12 cellular contexts compared by ENCODE assay signal in the genomic region with DNA sequence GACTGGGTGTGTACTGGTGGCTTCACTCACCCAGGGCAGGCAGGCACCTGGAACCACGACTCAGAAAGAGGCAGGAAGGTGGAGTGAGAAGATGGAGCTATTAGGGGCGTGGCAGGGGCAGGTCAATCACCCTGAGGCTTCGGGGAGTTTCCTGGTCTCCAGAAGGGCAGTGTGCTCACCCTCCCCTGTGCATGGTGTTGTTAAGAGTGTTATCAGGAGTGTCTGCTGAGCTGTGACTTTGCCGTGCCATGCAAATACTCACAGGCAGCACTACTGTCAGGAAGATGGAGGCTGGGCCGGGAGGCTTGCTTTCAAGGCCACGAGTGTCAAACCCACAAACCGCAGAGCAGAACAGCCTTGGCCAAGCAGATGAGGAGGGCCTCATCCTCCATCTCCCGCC. TPM values are rescaled to one million over a fixed set of nuclear protein-coding genes. Genes with fewer than 3 reads are reported as not detected.
DNase-seq lines count a peak whose midpoint lies in the region; ATAC-seq, FAIRE-seq and TF ChIP-seq lines count a peak whose summit lies in the region.
"Not testable (repeated sequence)": the region's sequence is repeated elsewhere in the genome, so short reads cannot be mapped to it uniquely, and the experiment has no call there.
"Had no signal": no experiment of that assay in that cellular context is flagged by ENCODE, and none has a peak within 500 bp of the region (broad histone marks: within the 10 kb centered on the region; RNA-seq: fewer than 3 reads in every experiment).

No MANE protein-coding gene starts in this region.

- SMC1A ChIA-PET in GM12878 (lab: Charles Lee; ENCODE audit: uncharacterized antibody, unreplicated experiment), result not testable (repeated sequence)

- not testable (repeated sequence) for H3K9ac ChIP-seq in PC-3 (ENCODE audit: low read length); GM12878 (ENCODE audit: control insufficient read depth, insufficient read depth, low read length)

- not testable (repeated sequence) for H3K9me3 ChIP-seq in PC-3 (ENCODE audit: low read length); GM12878 (replicated peaks; ENCODE audit: control insufficient read depth, insufficient read depth, low read length)

- not testable (repeated sequence) for BruUV-seq in PC-3 (replicated peaks; lab: Mats Ljungman, UMichigan); GM12878 (replicated peaks; lab: Mats Ljungman, UMichigan)

- H3K4me1 Mint-ChIP-seq in naive B cell, result not testable (repeated sequence)

- not testable (repeated sequence) for H3K36me3 ChIP-seq in PC-3 (ENCODE audit: low read depth, low read length); GM12878 (ENCODE audit: control insufficient read depth in 2 of 2, insufficient read depth in 2 of 2, low read length in 1 of 2)

- H2AFZ ChIP-seq in PC-3 (ENCODE audit: low read length); GM12878 (ENCODE audit: control insufficient read depth, low read depth, low read length): not testable (repeated sequence)

- H3K79me2 ChIP-seq in PC-3 (ENCODE audit: low read length); GM12878 (ENCODE audit: control insufficient read depth, insufficient read depth, low read length): not testable (repeated sequence)

- in situ Hi-C loops in GM12878 (cut with MboI), result not testable (repeated sequence)

- not testable (repeated sequence) for H3F3A ChIP-seq in PC-3 (ENCODE audit: low read length, unreplicated experiment)

- CTCF ChIA-PET in PC-3 (lab: Charles Lee); GM12878 (lab: Yijun Ruan, JAX): not testable (repeated sequence)

- not testable (repeated sequence) for H3K4me1 ChIP-seq in PC-3 (ENCODE audit: insufficient read depth, low read length); GM12878 (ENCODE audit: control insufficient read depth, insufficient read depth, low read length)

- H3K27ac Mint-ChIP-seq in naive B cell, result not testable (repeated sequence)

- RAD21 ChIA-PET in GM12878 (lab: Charles Lee; ENCODE audit: unreplicated experiment), result not testable (repeated sequence)

- not testable (repeated sequence) for TF ChIP-seq EP300 in GM12878 (IDR thresholded peaks at IDR 0.05; ENCODE audit: borderline replicate concordance in 1 of 2, control insufficient read depth in 1 of 2, low read depth in 2 of 2, low read length in 2 of 2)

- ATAC-seq in GM21619 (IDR thresholded peaks at IDR 0.05; ENCODE audit: unreplicated experiment), result peak; percentile 50
- peak; percentile 49 for ATAC-seq in PC-3
- ATAC-seq in GM12878, result peak; percentile 88
- peak; percentile 62 for ATAC-seq in esophagus mucosa
- peak; percentile 26 to 50 for ATAC-seq in naive B cell (ENCODE audit: low read depth in 2 of 2)

- not testable (repeated sequence) for TF ChIP-seq CTCF in PC-3 (conservative IDR thresholded peaks at IDR 0.05; ENCODE audit: low read depth, low read length); GM12878 (IDR thresholded peaks at IDR 0.05 in 2 of 3, conservative IDR thresholded peaks at IDR 0.05 in 1 of 3; ENCODE audit: control insufficient read depth in 2 of 3, extremely low read depth in 1 of 3, insufficient read depth in 1 of 3, low read depth in 3 of 3, low read length in 3 of 3)

- not testable (repeated sequence) for H3K27me3 Mint-ChIP-seq in naive B cell

- not testable (repeated sequence) for H3K4me3 ChIP-seq in PC-3 (ENCODE audit: low read length); GM12878

- H3K4me3 Mint-ChIP-seq in naive B cell, result not testable (repeated sequence)

- H3K27ac ChIP-seq in PC-3 (ENCODE audit: low read length); GM12878 (ENCODE audit: control insufficient read depth, insufficient read depth): not testable (repeated sequence)

- not testable (repeated sequence) for H3K4me2 ChIP-seq in PC-3 (ENCODE audit: low read length); GM12878 (ENCODE audit: control insufficient read depth, insufficient read depth)

- POLR2A ChIA-PET in PC-3 (lab: Charles Lee; ENCODE audit: unreplicated experiment); GM12878 (lab: Charles Lee): not testable (repeated sequence)

- FAIRE-seq in GM12891 (lab: Jason Lieb, UNC), result peak; percentile 95
- FAIRE-seq in GM12878 (lab: Jason Lieb, UNC), result not testable (repeated sequence)

- not testable (repeated sequence) for H3K27me3 ChIP-seq in PC-3 (ENCODE audit: low read length); GM12878 (replicated peaks in 1 of 2; ENCODE audit: control insufficient read depth in 2 of 2, insufficient read depth in 2 of 2, low read length in 1 of 2)

- H3K36me3 Mint-ChIP-seq in naive B cell, result not testable (repeated sequence)

- no CpG with 5 or more reads among the region's 8 CpGs for WGBS in GM12878 (ENCODE audit: insufficient coverage, insufficient replicate concordance, low lambda C conversion rate, missing lambda C conversion rate)

- not testable (repeated sequence) for DNase-seq in GM12891 (ENCODE audit: insufficient read length, low spot score); PC-3; GM12878 (ENCODE audit: low read depth, low spot score); naive B cell

- H3K9me2 ChIP-seq in PC-3 (replicated peaks; ENCODE audit: low read length), result not testable (repeated sequence)

- not testable (repeated sequence) for H4K20me1 ChIP-seq in PC-3 (ENCODE audit: low read length); GM12878 (ENCODE audit: control insufficient read depth, insufficient read depth)

- TF ChIP-seq RAD21 in GM12878 (IDR thresholded peaks at IDR 0.05; ENCODE audit: insufficient read depth, low read depth, low read length), result not testable (repeated sequence)

- intact Hi-C loops in PC-3 (cut with micrococcal nuclease); GM12878 (cut with micrococcal nuclease; ENCODE audit: unreplicated experiment): not testable (repeated sequence)

- TF ChIP-seq POLR2A in GM12891 (IDR thresholded peaks at IDR 0.05; ENCODE audit: low read depth, low read length); GM12878 (IDR thresholded peaks at IDR 0.05; ENCODE audit: low read depth, low read length): not testable (repeated sequence)

- not testable (repeated sequence) for H3K9me3 Mint-ChIP-seq in naive B cell

RNA-seq across cellular contexts. Expression of gene ICOSLG, which starts 22.3 kb away (rescaled TPM):
- polyA plus RNA-seq in GM12891 (2012; ENCODE audit: low read depth, missing spikeins), result 14.7 TPM
- 11.6 and 14.8 TPM in 2 replicates for total RNA-seq in PC-3 (2014; rRNA removed)
- 61.3 and 69.5 TPM in 2 replicates for total RNA-seq in GM12878 (2013; cell fraction: nucleolus; rRNA removed)
- 5.6 and 6.3 TPM in 2 replicates for total RNA-seq in GM12878 (2014; rRNA removed)
- total RNA-seq in GM12878 (2014; rRNA removed; fragmentation: Illumina TruSeq; extraction: Trizol), result 3.5 and 3.8 TPM in 2 replicates
- 15.1 and 16.4 TPM in 2 replicates for total RNA-seq in GM12878 (2021)
- 8.4 TPM for polyA plus RNA-seq in GM12878 (2011; ENCODE audit: low read depth)
- polyA plus RNA-seq in GM12878 (2011; rRNA removed), result 6.6 and 16.3 TPM in 2 replicates
- 11.5 and 12.4 TPM in 2 replicates for polyA plus RNA-seq in GM12878 (2011; cell fraction: cytosol; rRNA removed)
- polyA plus RNA-seq in GM12878 (2011; cell fraction: nucleus; rRNA removed), result 38.7 and 45.9 TPM in 2 replicates
- 14.8 and 16.7 TPM in 2 replicates for polyA plus RNA-seq in GM12878 (2012)
- polyA plus RNA-seq in GM12878 (2014; fragmentation: Illumina TruSeq; extraction: Trizol), result 5.1 and 13.9 TPM in 2 replicates
- polyA plus RNA-seq in GM12878 (2014; fragmentation: Nextera tagmentation; extraction: Ambion mirVana), result 1 to 10 TPM in 1 of 2 experiments, under 1 TPM in 1; 0.84 to 1.5 TPM
- 11.5 and 11.7 TPM in 2 replicates for polyA plus RNA-seq in GM12878 (2014; rRNA removed)
- polyA plus RNA-seq in GM12878 (2016; fragmentation: Nextera tagmentation; extraction: Ambion mirVana), result 1 to 10 TPM; 5.3 to 6.2 TPM
- polyA minus RNA-seq in GM12878 (2011; rRNA and poly(A)+ RNA removed), result 10.8 and 11.6 TPM in 2 replicates
- polyA minus RNA-seq in GM12878 (2011; cell fraction: cytosol; rRNA and poly(A)+ RNA removed), result 4.9 and 9.8 TPM in 2 replicates
- 7.0 and 12.5 TPM in 2 replicates for polyA minus RNA-seq in GM12878 (2011; cell fraction: nucleus; rRNA and poly(A)+ RNA removed)
- total RNA-seq in esophagus mucosa, result 2.6 TPM
- 10 to 100 TPM in 4 of 6 donors, 1 to 10 TPM in 2; 5.1 to 33.1 (median 13.9) TPM for polyA plus RNA-seq in naive B cell (ENCODE audit: low read depth in 6 of 6)
- polyA plus RNA-seq: AG04450 had no signal

RNA-seq across cellular contexts. Expression of gene DNMT3L, which starts 43.2 kb away (rescaled TPM):
- polyA plus RNA-seq in GM12891 (2012; ENCODE audit: low read depth, missing spikeins), result not detected
- total RNA-seq in PC-3 (2014; rRNA removed) (not detected in 2 replicates), GM12878 (2014; rRNA removed) (not detected in 2 replicates), GM12878 (2014; rRNA removed; fragmentation: Illumina TruSeq; extraction: Trizol) (not detected in 2 replicates), GM12878 (2021) (not detected in 2 replicates), esophagus mucosa (not detected)
- total RNA-seq in GM12878 (2013; cell fraction: nucleolus; rRNA removed), result not detected in 2 replicates
- not detected for polyA plus RNA-seq in GM12878 (2011; ENCODE audit: low read depth)
- polyA plus RNA-seq in GM12878 (2011; rRNA removed) (not detected in 2 replicates), GM12878 (2014; fragmentation: Illumina TruSeq; extraction: Trizol) (not detected in 2 replicates), GM12878 (2014; fragmentation: Nextera tagmentation; extraction: Ambion mirVana) (not detected), GM12878 (2014; rRNA removed) (not detected in 2 replicates), GM12878 (2016; fragmentation: Nextera tagmentation; extraction: Ambion mirVana) (not detected), naive B cell (ENCODE audit: low read depth in 6 of 6) (not detected)
- not detected in 2 replicates for polyA plus RNA-seq in GM12878 (2011; cell fraction: cytosol; rRNA removed)
- not detected in 2 replicates for polyA plus RNA-seq in GM12878 (2011; cell fraction: nucleus; rRNA removed)
- polyA plus RNA-seq in GM12878 (2012), result not detected in 2 replicates
- polyA minus RNA-seq in GM12878 (2011; rRNA and poly(A)+ RNA removed), result not detected in 2 replicates
- not detected in 2 replicates for polyA minus RNA-seq in GM12878 (2011; cell fraction: cytosol; rRNA and poly(A)+ RNA removed)
- not detected in 2 replicates for polyA minus RNA-seq in GM12878 (2011; cell fraction: nucleus; rRNA and poly(A)+ RNA removed)
- total RNA-seq: A673; Calu3; CD8-positive, alpha-beta T cell; H1; HT1080 had no signal
- polyA plus RNA-seq: AG04450 had no signal

Comparison
In these comparisons a context has a peak if more than half of its experiments do, and no peak if none do; other contexts are left out.
1. ATAC-seq: peak in every context shown above with its lines; median percentile 88 in GM12878; 62 in esophagus mucosa; 50 in GM21619; 49 in PC-3; 38 in naive B cell.